In the genomic region with DNA sequence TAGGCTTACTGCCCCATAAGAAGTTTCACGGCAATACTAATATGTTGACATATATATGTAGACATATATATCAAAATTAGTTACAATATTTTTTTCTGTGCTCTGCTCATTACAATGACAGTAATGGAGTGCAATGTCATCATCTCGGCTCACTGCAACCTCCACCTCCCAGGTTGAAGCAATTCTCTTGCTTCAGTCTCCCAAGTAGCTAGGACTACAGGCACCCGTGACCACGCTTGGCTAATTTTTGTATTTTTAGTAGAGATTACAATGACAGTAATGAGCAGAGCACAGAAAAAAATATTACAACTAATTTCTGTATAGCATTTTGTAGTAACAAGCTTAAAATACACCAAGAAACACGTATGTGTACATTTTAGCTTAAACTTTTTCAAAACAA, we compare ENCODE assay signal across 3 cellular contexts.
TF ChIP-seq lines count a peak whose summit lies in the region.

No MANE protein-coding gene starts in this region.

TF ChIP-seq in GM12891, 5 proteins besides CTCF, POLR2A, EP300 and RAD21:
- no peak for TF ChIP-seq TAF1 (IDR thresholded peaks at IDR 0.05; ENCODE audit: low read depth, low read length)
- peak; percentile 66 for TF ChIP-seq PAX5 (IDR thresholded peaks at IDR 0.05; ENCODE audit: insufficient read depth, low read length, severe bottlenecking)
- no peak for TF ChIP-seq POU2F2 (IDR thresholded peaks at IDR 0.05; ENCODE audit: low read depth, low read length)

TF ChIP-seq in IMR-90, 13 proteins besides CTCF, POLR2A, EP300 and RAD21:
- TF ChIP-seq, protein P1, sequence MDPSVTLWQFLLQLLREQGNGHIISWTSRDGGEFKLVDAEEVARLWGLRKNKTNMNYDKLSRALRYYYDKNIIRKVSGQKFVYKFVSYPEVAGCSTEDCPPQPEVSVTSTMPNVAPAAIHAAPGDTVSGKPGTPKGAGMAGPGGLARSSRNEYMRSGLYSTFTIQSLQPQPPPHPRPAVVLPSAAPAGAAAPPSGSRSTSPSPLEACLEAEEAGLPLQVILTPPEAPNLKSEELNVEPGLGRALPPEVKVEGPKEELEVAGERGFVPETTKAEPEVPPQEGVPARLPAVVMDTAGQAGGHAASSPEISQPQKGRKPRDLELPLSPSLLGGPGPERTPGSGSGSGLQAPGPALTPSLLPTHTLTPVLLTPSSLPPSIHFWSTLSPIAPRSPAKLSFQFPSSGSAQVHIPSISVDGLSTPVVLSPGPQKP (IDR thresholded peaks at IDR 0.05; ENCODE audit: borderline replicate concordance, low read depth, low read length): no peak
- no peak for TF ChIP-seq NFE2L2 (IDR thresholded peaks at IDR 0.05; ENCODE audit: low read depth, low read length)
- TF ChIP-seq, protein P2, sequence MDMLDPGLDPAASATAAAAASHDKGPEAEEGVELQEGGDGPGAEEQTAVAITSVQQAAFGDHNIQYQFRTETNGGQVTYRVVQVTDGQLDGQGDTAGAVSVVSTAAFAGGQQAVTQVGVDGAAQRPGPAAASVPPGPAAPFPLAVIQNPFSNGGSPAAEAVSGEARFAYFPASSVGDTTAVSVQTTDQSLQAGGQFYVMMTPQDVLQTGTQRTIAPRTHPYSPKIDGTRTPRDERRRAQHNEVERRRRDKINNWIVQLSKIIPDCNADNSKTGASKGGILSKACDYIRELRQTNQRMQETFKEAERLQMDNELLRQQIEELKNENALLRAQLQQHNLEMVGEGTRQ (IDR thresholded peaks at IDR 0.05; ENCODE audit: low read depth, low read length): no peak
- no peak for TF ChIP-seq BHLHE40 (IDR thresholded peaks at IDR 0.05; ENCODE audit: low read depth, low read length)
- TF ChIP-seq MAZ (IDR thresholded peaks at IDR 0.05; ENCODE audit: borderline replicate concordance, low read depth, low read length): no peak

TF ChIP-seq in GM12878, 131 proteins besides CTCF, POLR2A, EP300 and RAD21:
- TF ChIP-seq, protein P3, sequence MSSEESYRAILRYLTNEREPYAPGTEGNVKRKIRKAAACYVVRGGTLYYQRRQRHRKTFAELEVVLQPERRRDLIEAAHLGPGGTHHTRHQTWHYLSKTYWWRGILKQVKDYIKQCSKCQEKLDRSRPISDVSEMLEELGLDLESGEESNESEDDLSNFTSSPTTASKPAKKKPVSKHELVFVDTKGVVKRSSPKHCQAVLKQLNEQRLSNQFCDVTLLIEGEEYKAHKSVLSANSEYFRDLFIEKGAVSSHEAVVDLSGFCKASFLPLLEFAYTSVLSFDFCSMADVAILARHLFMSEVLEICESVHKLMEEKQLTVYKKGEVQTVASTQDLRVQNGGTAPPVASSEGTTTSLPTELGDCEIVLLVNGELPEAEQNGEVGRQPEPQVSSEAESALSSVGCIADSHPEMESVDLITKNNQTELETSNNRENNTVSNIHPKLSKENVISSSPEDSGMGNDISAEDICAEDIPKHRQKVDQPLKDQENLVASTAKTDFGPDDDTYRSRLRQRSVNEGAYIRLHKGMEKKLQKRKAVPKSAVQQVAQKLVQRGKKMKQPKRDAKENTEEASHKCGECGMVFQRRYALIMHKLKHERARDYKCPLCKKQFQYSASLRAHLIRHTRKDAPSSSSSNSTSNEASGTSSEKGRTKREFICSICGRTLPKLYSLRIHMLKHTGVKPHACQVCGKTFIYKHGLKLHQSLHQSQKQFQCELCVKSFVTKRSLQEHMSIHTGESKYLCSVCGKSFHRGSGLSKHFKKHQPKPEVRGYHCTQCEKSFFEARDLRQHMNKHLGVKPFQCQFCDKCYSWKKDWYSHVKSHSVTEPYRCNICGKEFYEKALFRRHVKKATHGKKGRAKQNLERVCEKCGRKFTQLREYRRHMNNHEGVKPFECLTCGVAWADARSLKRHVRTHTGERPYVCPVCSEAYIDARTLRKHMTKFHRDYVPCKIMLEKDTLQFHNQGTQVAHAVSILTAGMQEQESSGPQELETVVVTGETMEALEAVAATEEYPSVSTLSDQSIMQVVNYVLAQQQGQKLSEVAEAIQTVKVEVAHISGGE (CRISPR knock-in tag; IDR thresholded peaks at IDR 0.05): no peak
- TF ChIP-seq CHD2 (IDR thresholded peaks at IDR 0.05; ENCODE audit: borderline replicate concordance, low read depth, low read length): no peak
- TF ChIP-seq HCFC1 (IDR thresholded peaks at IDR 0.05; ENCODE audit: low read length): no peak
- TF ChIP-seq FOS (IDR thresholded peaks at IDR 0.05; ENCODE audit: borderline replicate concordance, extremely low read depth, insufficient read length): no peak
- TF ChIP-seq, protein P4, sequence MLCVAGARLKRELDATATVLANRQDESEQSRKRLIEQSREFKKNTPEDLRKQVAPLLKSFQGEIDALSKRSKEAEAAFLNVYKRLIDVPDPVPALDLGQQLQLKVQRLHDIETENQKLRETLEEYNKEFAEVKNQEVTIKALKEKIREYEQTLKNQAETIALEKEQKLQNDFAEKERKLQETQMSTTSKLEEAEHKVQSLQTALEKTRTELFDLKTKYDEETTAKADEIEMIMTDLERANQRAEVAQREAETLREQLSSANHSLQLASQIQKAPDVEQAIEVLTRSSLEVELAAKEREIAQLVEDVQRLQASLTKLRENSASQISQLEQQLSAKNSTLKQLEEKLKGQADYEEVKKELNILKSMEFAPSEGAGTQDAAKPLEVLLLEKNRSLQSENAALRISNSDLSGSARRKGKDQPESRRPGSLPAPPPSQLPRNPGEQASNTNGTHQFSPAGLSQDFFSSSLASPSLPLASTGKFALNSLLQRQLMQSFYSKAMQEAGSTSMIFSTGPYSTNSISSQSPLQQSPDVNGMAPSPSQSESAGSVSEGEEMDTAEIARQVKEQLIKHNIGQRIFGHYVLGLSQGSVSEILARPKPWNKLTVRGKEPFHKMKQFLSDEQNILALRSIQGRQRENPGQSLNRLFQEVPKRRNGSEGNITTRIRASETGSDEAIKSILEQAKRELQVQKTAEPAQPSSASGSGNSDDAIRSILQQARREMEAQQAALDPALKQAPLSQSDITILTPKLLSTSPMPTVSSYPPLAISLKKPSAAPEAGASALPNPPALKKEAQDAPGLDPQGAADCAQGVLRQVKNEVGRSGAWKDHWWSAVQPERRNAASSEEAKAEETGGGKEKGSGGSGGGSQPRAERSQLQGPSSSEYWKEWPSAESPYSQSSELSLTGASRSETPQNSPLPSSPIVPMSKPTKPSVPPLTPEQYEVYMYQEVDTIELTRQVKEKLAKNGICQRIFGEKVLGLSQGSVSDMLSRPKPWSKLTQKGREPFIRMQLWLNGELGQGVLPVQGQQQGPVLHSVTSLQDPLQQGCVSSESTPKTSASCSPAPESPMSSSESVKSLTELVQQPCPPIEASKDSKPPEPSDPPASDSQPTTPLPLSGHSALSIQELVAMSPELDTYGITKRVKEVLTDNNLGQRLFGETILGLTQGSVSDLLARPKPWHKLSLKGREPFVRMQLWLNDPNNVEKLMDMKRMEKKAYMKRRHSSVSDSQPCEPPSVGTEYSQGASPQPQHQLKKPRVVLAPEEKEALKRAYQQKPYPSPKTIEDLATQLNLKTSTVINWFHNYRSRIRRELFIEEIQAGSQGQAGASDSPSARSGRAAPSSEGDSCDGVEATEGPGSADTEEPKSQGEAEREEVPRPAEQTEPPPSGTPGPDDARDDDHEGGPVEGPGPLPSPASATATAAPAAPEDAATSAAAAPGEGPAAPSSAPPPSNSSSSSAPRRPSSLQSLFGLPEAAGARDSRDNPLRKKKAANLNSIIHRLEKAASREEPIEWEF (IDR thresholded peaks at IDR 0.05; ENCODE audit: insufficient replicate concordance, low read depth, low read length): no peak
- TF ChIP-seq, protein P1 (IDR thresholded peaks at IDR 0.05; ENCODE audit: low read depth, low read length): no peak
- TF ChIP-seq WRNIP1 (IDR thresholded peaks at IDR 0.05; ENCODE audit: borderline replicate concordance, low read depth, low read length): no peak
- TF ChIP-seq, protein P5, sequence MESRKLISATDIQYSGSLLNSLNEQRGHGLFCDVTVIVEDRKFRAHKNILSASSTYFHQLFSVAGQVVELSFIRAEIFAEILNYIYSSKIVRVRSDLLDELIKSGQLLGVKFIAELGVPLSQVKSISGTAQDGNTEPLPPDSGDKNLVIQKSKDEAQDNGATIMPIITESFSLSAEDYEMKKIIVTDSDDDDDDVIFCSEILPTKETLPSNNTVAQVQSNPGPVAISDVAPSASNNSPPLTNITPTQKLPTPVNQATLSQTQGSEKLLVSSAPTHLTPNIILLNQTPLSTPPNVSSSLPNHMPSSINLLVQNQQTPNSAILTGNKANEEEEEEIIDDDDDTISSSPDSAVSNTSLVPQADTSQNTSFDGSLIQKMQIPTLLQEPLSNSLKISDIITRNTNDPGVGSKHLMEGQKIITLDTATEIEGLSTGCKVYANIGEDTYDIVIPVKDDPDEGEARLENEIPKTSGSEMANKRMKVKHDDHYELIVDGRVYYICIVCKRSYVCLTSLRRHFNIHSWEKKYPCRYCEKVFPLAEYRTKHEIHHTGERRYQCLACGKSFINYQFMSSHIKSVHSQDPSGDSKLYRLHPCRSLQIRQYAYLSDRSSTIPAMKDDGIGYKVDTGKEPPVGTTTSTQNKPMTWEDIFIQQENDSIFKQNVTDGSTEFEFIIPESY (IDR thresholded peaks at IDR 0.05): no peak
- TF ChIP-seq, protein P6, sequence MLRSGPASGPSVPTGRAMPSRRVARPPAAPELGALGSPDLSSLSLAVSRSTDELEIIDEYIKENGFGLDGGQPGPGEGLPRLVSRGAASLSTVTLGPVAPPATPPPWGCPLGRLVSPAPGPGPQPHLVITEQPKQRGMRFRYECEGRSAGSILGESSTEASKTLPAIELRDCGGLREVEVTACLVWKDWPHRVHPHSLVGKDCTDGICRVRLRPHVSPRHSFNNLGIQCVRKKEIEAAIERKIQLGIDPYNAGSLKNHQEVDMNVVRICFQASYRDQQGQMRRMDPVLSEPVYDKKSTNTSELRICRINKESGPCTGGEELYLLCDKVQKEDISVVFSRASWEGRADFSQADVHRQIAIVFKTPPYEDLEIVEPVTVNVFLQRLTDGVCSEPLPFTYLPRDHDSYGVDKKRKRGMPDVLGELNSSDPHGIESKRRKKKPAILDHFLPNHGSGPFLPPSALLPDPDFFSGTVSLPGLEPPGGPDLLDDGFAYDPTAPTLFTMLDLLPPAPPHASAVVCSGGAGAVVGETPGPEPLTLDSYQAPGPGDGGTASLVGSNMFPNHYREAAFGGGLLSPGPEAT (IDR thresholded peaks at IDR 0.05; ENCODE audit: low read depth): no peak
- no peak for TF ChIP-seq ZNF274 (IDR thresholded peaks at IDR 0.05; ENCODE audit: insufficient read depth, insufficient read length)
- no peak for TF ChIP-seq BRCA1 (IDR thresholded peaks at IDR 0.05; ENCODE audit: low read depth, low read length)
- no peak for TF ChIP-seq MTA2 (IDR thresholded peaks at IDR 0.05; ENCODE audit: low read depth)
